In genomic region chr11:60841797-60842687, GRCh38 we compare ENCODE assay signal across 8 cellular contexts. TPM values are rescaled to one million over a fixed set of nuclear protein-coding genes. Genes with fewer than 3 reads are reported as not detected.
DNase-seq lines count a peak whose midpoint lies in the region; ATAC-seq and TF ChIP-seq lines count a peak whose summit lies in the region.

CCDC86 (plus strand) TSS chr11:60842113; CDS start chr11:60842125, 12 bp downstream.

- no peaks in the 10 kb centered on the region for H4K20me1 ChIP-seq in OCI-LY1 (ENCODE audit: insufficient read depth, low read length)

- in situ Hi-C loops in Caki2 (cut with HindIII; ENCODE audit: low pct_unique_long_range_greater_than_20kb, low sequenced_read_pairs) = no loop called here

- TF ChIP-seq CTCF in OCI-LY1 (IDR thresholded peaks at IDR 0.05; ENCODE audit: low read length) (no peak), endothelial cell (IDR thresholded peaks at IDR 0.05; ENCODE audit: unreplicated experiment) (no peak)

- H3K27me3 ChIP-seq in OCI-LY1 (ENCODE audit: insufficient read depth, low read length) = no peaks in the 10 kb centered on the region

- H3K4me3 ChIP-seq in OCI-LY1 (ENCODE audit: low read depth, low read length, poor library complexity, severe bottlenecking) (peak within 1 kb of the TSS; percentile 71), mesodermal cell (ENCODE audit: extremely low read depth, insufficient read depth, low read length, poor library complexity, severe bottlenecking) (peak within 1 kb of the TSS; percentile 86)

- H3F3A ChIP-seq in OCI-LY1 (ENCODE audit: insufficient read depth, low read length) = no peaks in the 10 kb centered on the region

- H3K27me3 Mint-ChIP-seq in endothelial cell (ENCODE audit: unreplicated experiment) = peaks cover 8% of the 10 kb centered on the region

- H2AFZ ChIP-seq in OCI-LY1 (ENCODE audit: low read length) = peak within 1 kb of the TSS; percentile 53

- H3K4me1 ChIP-seq in OCI-LY1 (ENCODE audit: insufficient read depth, low read length, severe bottlenecking) (peaks cover 33% of the 10 kb centered on the region), mesodermal cell (ENCODE audit: control insufficient read depth, insufficient read depth, low read length, poor library complexity, severe bottlenecking) (peaks cover 7% of the 10 kb centered on the region)

- peaks cover 33% of the 10 kb centered on the region for H3K4me1 Mint-ChIP-seq in endothelial cell (ENCODE audit: unreplicated experiment)

- H3K9me2 ChIP-seq in OCI-LY1 (ENCODE audit: low read depth, low read length) = no peaks in the 10 kb centered on the region

- H3K9ac ChIP-seq in OCI-LY1 (ENCODE audit: low read length) = peak within 1 kb of the TSS; percentile 73

- H3K79me2 ChIP-seq in OCI-LY1 (ENCODE audit: insufficient read depth, low read length) = peaks cover 26% of the 10 kb centered on the region

- no peaks in the 10 kb centered on the region for H3K9me3 ChIP-seq in OCI-LY1 (ENCODE audit: low read length)
- H3K9me3 ChIP-seq in mesodermal cell (ENCODE audit: control insufficient read depth, low read length) = no peaks in the 10 kb centered on the region

- H3K36me3 ChIP-seq in OCI-LY1 (ENCODE audit: insufficient read depth, low read length) (peaks cover 8% of the 10 kb centered on the region; the same call in 1 of the 2 replicates), mesodermal cell (ENCODE audit: control insufficient read depth, insufficient read depth, low read length) (peaks cover 7% of the 10 kb centered on the region)

- no peak within 1 kb of the TSS for H3K27ac ChIP-seq in OCI-LY1 (ENCODE audit: low read depth, low read length, poor library complexity, severe bottlenecking)
- H3K27ac ChIP-seq in mesodermal cell (ENCODE audit: low read depth, low read length, severe bottlenecking) = peak within 1 kb of the TSS; percentile 75

- peak; percentile 89 for ATAC-seq in GM21381 (IDR thresholded peaks at IDR 0.05; ENCODE audit: unreplicated experiment)

- WGBS in mesodermal cell (ENCODE audit: insufficient coverage in 2 of 2), 2 experiments = 1% methylated on average over 43 to 55 of the region's 57 CpGs

- peak within 1 kb of the TSS; percentile 62 for H3K27ac Mint-ChIP-seq in endothelial cell (ENCODE audit: unreplicated experiment)

- DNase-seq in Caki2 (ENCODE audit: low read depth) (peak; percentile 90), HUDEP-2 (lab: John Stamatoyannopoulos, UW; ENCODE audit: unreplicated experiment in 76 of 76) (peak in 74 of 76 experiments; percentile 69 to 97 (median 92)), endothelial cell (ENCODE audit: low spot score) (peak; percentile 98)
- peak; percentile 100 for DNase-seq in activated CD8-positive, alpha-beta memory T cell treated with anti-CD3 and anti-CD28 coated beads, Interleukin-2, amount 50 U/mL, for 48 hours
- DNase-seq in stimulated activated CD8-positive, alpha-beta memory T cell treated with anti-CD3 and anti-CD28 coated beads, Interleukin-15, amount 100 ng/mL, for 24 hours (ENCODE audit: low read depth) = peak; percentile 99

- no peaks in the 10 kb centered on the region for H3K9me3 Mint-ChIP-seq in endothelial cell (ENCODE audit: unreplicated experiment)

- H3K4me2 ChIP-seq in OCI-LY1 (ENCODE audit: low read length) = peak within 1 kb of the TSS; percentile 79

- peaks cover 8% of the 10 kb centered on the region for H3K36me3 Mint-ChIP-seq in endothelial cell (ENCODE audit: low read depth, unreplicated experiment)

- H3K4me3 Mint-ChIP-seq in endothelial cell (ENCODE audit: unreplicated experiment) = peak within 1 kb of the TSS; percentile 87

RNA-seq across cellular contexts. Expression of gene CCDC86, which starts in this region (rescaled TPM):
- 6.7 and 7.3 TPM in 2 replicates for total RNA-seq in Caki2 (2014; rRNA removed; shearing (Covaris generic); ENCODE audit: low replicate concordance)
- total RNA-seq in endothelial cell (ENCODE audit: unreplicated experiment) = 15.5 TPM
- 23.3 TPM for polyA plus RNA-seq in mesodermal cell (2013, experiment 1 of 2)
- polyA plus RNA-seq in mesodermal cell (2013, experiment 2 of 2) = 20.2 TPM
